In the genomic region with DNA sequence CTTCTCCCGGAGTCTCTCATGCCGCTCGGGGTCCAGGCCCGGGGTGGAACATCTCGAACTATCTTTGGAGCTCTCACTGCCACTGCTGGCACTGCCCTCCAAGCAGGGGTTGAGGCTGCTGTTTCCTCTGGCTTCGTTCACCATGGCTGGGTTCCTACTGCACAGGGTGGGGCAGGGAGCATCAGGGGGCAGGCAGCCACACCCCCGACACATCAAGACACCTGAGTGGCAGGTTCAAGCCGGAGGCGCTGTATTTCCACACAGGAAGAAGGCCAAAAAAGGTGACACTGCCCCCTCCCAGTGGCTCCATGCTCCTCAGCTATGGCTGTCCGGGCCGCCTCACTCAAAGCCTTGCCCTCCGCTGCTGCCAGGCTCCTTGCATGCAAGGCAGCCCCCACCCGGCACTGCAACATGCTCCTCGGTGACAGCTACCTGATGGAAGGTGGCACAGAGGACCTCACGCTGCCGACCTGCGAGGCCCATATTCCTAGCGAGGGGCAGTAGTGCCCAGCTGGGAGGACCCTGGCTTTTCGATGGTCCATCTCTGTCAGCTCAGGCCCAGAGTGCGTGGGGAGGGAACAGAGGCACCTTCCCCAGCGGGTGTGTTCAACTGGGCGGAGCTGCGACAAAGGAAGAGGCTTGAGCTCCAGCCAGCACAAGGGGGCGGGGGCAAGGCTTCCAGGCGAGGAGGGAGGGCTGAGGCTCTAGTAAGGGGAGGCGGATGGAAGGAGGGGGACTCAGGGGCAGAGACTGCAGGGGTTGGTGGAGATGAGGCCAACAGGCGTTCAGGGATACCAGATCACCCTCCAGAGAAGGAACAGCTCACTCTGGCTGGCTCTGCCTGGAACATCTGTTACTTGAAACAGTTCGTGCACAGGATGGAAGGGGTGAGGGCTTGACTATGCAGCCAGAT, we compare ENCODE assay signal across 1 cellular context.
TF ChIP-seq lines count a peak whose summit lies in the region.

No MANE protein-coding gene starts in this region.

TF ChIP-seq in HepG2, 621 proteins besides CTCF, POLR2A, EP300 and RAD21 (continued from another document):
- TF ChIP-seq, protein P1, sequence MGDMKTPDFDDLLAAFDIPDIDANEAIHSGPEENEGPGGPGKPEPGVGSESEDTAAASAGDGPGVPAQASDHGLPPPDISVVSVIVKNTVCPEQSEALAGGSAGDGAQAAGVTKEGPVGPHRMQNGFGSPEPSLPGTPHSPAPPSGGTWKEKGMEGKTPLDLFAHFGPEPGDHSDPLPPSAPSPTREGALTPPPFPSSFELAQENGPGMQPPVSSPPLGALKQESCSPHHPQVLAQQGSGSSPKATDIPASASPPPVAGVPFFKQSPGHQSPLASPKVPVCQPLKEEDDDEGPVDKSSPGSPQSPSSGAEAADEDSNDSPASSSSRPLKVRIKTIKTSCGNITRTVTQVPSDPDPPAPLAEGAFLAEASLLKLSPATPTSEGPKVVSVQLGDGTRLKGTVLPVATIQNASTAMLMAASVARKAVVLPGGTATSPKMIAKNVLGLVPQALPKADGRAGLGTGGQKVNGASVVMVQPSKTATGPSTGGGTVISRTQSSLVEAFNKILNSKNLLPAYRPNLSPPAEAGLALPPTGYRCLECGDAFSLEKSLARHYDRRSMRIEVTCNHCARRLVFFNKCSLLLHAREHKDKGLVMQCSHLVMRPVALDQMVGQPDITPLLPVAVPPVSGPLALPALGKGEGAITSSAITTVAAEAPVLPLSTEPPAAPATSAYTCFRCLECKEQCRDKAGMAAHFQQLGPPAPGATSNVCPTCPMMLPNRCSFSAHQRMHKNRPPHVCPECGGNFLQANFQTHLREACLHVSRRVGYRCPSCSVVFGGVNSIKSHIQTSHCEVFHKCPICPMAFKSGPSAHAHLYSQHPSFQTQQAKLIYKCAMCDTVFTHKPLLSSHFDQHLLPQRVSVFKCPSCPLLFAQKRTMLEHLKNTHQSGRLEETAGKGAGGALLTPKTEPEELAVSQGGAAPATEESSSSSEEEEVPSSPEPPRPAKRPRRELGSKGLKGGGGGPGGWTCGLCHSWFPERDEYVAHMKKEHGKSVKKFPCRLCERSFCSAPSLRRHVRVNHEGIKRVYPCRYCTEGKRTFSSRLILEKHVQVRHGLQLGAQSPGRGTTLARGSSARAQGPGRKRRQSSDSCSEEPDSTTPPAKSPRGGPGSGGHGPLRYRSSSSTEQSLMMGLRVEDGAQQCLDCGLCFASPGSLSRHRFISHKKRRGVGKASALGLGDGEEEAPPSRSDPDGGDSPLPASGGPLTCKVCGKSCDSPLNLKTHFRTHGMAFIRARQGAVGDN (CRISPR knock-in tag; IDR thresholded peaks at IDR 0.05): peak; percentile 74
- TF ChIP-seq ZNF24 (IDR thresholded peaks at IDR 0.05): no peak
- TF ChIP-seq ZNF274 (CRISPR knock-in tag; IDR thresholded peaks at IDR 0.05): peak; percentile 41; the same call in 1 of the 2 replicates
- TF ChIP-seq SP5 (CRISPR knock-in tag; IDR thresholded peaks at IDR 0.05; ENCODE audit: borderline replicate concordance, low read depth): peak; percentile 70; the same call in 1 of the 2 replicates
- TF ChIP-seq ZNF619 (CRISPR knock-in tag; IDR thresholded peaks at IDR 0.05): 0 out of 2 replicates have a peak, but pooled peaks have one; percentile 28
- TF ChIP-seq NFE2L1 (CRISPR knock-in tag; IDR thresholded peaks at IDR 0.05; ENCODE audit: borderline replicate concordance): peak; percentile 27; the same call in 1 of the 2 replicates
- TF ChIP-seq AGO2 (optimal IDR thresholded peaks at IDR 0.05; ENCODE audit: low read depth, low read length): peak; percentile 89
- no peak for TF ChIP-seq HNF4G (IDR thresholded peaks at IDR 0.05; ENCODE audit: borderline replicate concordance, low read depth, low read length)
- TF ChIP-seq HNF4G (CRISPR knock-in tag; IDR thresholded peaks at IDR 0.05; ENCODE audit: borderline replicate concordance, low read depth): 0 out of 2 replicates have a peak, but pooled peaks have one; percentile 37
- TF ChIP-seq POLR2AphosphoS5 (IDR thresholded peaks at IDR 0.05; ENCODE audit: low read depth, low read length): peak; percentile 33; the same call in 1 of the 2 replicates
- TF ChIP-seq TAF1 (CRISPR knock-in tag; IDR thresholded peaks at IDR 0.05): peak; percentile 16; the same call in 1 of the 2 replicates
- TF ChIP-seq MAFK (conservative IDR thresholded peaks at IDR 0.05 in 1 of 2, IDR thresholded peaks at IDR 0.05 in 1 of 2; ENCODE audit: low read length in 2 of 2): no peak
- TF ChIP-seq SRF (IDR thresholded peaks at IDR 0.05; ENCODE audit: low read depth, low read length): peak; percentile 74; the same call in 1 of the 2 replicates
- peak; percentile 84; the same call in 1 of the 2 replicates for TF ChIP-seq NR2C2 (CRISPR knock-in tag; IDR thresholded peaks at IDR 0.05; ENCODE audit: borderline replicate concordance)
- peak; percentile 1; the same call in 1 of the 2 replicates for TF ChIP-seq HOXA3 (CRISPR knock-in tag; IDR thresholded peaks at IDR 0.05)
- TF ChIP-seq CBX1 (IDR thresholded peaks at IDR 0.05; ENCODE audit: low read depth): peak; percentile 29
- no peak for TF ChIP-seq KDM5A (IDR thresholded peaks at IDR 0.05; ENCODE audit: borderline replicate concordance, low read length)
- TF ChIP-seq, protein P2, sequence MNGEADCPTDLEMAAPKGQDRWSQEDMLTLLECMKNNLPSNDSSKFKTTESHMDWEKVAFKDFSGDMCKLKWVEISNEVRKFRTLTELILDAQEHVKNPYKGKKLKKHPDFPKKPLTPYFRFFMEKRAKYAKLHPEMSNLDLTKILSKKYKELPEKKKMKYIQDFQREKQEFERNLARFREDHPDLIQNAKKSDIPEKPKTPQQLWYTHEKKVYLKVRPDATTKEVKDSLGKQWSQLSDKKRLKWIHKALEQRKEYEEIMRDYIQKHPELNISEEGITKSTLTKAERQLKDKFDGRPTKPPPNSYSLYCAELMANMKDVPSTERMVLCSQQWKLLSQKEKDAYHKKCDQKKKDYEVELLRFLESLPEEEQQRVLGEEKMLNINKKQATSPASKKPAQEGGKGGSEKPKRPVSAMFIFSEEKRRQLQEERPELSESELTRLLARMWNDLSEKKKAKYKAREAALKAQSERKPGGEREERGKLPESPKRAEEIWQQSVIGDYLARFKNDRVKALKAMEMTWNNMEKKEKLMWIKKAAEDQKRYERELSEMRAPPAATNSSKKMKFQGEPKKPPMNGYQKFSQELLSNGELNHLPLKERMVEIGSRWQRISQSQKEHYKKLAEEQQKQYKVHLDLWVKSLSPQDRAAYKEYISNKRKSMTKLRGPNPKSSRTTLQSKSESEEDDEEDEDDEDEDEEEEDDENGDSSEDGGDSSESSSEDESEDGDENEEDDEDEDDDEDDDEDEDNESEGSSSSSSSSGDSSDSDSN (CRISPR knock-in tag; IDR thresholded peaks at IDR 0.05): peak; percentile 52; the same call in 1 of the 2 replicates
- TF ChIP-seq PITX1 (CRISPR knock-in tag; IDR thresholded peaks at IDR 0.05): 0 out of 2 replicates have a peak, but pooled peaks have one; percentile 22
- TF ChIP-seq, protein P3, sequence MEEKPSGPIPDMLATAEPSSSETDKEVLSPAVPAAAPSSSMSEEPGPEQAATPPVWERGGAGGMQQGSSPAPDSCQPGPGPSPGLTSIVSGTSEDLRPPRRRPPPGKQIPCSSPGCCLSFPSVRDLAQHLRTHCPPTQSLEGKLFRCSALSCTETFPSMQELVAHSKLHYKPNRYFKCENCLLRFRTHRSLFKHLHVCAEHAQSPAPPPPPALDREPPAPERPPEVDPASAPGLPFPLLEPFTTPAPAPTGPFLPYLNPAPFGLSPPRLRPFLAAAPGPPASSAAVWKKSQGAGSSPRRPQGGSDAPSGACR (CRISPR knock-in tag; IDR thresholded peaks at IDR 0.05): 0 out of 2 replicates have a peak, but pooled peaks have one; percentile 35
- TF ChIP-seq SPEN (CRISPR knock-in tag; IDR thresholded peaks at IDR 0.05; ENCODE audit: low read depth): peak; percentile 23; the same call in 1 of the 2 replicates
- TF ChIP-seq MXD4 (CRISPR knock-in tag; IDR thresholded peaks at IDR 0.05): 0 out of 2 replicates have a peak, but pooled peaks have one; percentile 12
- no peak for TF ChIP-seq ZFP1 (CRISPR knock-in tag; IDR thresholded peaks at IDR 0.05)
- TF ChIP-seq, protein P4, sequence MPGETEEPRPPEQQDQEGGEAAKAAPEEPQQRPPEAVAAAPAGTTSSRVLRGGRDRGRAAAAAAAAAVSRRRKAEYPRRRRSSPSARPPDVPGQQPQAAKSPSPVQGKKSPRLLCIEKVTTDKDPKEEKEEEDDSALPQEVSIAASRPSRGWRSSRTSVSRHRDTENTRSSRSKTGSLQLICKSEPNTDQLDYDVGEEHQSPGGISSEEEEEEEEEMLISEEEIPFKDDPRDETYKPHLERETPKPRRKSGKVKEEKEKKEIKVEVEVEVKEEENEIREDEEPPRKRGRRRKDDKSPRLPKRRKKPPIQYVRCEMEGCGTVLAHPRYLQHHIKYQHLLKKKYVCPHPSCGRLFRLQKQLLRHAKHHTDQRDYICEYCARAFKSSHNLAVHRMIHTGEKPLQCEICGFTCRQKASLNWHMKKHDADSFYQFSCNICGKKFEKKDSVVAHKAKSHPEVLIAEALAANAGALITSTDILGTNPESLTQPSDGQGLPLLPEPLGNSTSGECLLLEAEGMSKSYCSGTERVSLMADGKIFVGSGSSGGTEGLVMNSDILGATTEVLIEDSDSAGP (CRISPR knock-in tag; IDR thresholded peaks at IDR 0.05; ENCODE audit: borderline replicate concordance): peak; percentile 79; the same call in 1 of the 2 replicates
- 0 out of 2 replicates have a peak, but pooled peaks have one; percentile 29 for TF ChIP-seq TGIF2 (CRISPR knock-in tag; IDR thresholded peaks at IDR 0.05)
- peak; percentile 13; the same call in 1 of the 2 replicates for TF ChIP-seq GABPA (IDR thresholded peaks at IDR 0.05; ENCODE audit: low read depth, low read length)
- 0 out of 2 replicates have a peak, but pooled peaks have one; percentile 41 for TF ChIP-seq GABPA (CRISPR knock-in tag; IDR thresholded peaks at IDR 0.05; ENCODE audit: low read depth)
- TF ChIP-seq ZFP41 (CRISPR knock-in tag; IDR thresholded peaks at IDR 0.05; ENCODE audit: borderline replicate concordance): no peak
- peak; percentile 13; the same call in 1 of the 2 replicates for TF ChIP-seq KDM2A (CRISPR knock-in tag; IDR thresholded peaks at IDR 0.05; ENCODE audit: borderline replicate concordance, low read depth)
- no peak for TF ChIP-seq ELF3 (CRISPR knock-in tag; IDR thresholded peaks at IDR 0.05)
- no peak for TF ChIP-seq HOXA7 (CRISPR knock-in tag; IDR thresholded peaks at IDR 0.05)
- peak; percentile 27; the same call in 1 of the 2 replicates for TF ChIP-seq ZFX (CRISPR knock-in tag; IDR thresholded peaks at IDR 0.05; ENCODE audit: low read depth)
- no peak for TF ChIP-seq ZMAT3 (CRISPR knock-in tag; conservative IDR thresholded peaks at IDR 0.05)
- TF ChIP-seq, protein P5, sequence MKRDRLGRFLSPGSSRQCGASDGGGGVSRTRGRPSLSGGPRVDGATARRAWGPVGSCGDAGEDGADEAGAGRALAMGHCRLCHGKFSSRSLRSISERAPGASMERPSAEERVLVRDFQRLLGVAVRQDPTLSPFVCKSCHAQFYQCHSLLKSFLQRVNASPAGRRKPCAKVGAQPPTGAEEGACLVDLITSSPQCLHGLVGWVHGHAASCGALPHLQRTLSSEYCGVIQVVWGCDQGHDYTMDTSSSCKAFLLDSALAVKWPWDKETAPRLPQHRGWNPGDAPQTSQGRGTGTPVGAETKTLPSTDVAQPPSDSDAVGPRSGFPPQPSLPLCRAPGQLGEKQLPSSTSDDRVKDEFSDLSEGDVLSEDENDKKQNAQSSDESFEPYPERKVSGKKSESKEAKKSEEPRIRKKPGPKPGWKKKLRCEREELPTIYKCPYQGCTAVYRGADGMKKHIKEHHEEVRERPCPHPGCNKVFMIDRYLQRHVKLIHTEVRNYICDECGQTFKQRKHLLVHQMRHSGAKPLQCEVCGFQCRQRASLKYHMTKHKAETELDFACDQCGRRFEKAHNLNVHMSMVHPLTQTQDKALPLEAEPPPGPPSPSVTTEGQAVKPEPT (CRISPR knock-in tag; IDR thresholded peaks at IDR 0.05; ENCODE audit: low read depth): 0 out of 2 replicates have a peak, but pooled peaks have one; percentile 7
- 0 out of 2 replicates have a peak, but pooled peaks have one; percentile 11 for TF ChIP-seq MTA1 (CRISPR knock-in tag; IDR thresholded peaks at IDR 0.05; ENCODE audit: borderline replicate concordance)
- 0 out of 2 replicates have a peak, but pooled peaks have one; percentile 34 for TF ChIP-seq ZNF598 (CRISPR knock-in tag; IDR thresholded peaks at IDR 0.05; ENCODE audit: borderline replicate concordance)
- 0 out of 2 replicates have a peak, but pooled peaks have one; percentile 14 for TF ChIP-seq KDM6A (CRISPR knock-in tag; IDR thresholded peaks at IDR 0.05; ENCODE audit: low read depth)
- TF ChIP-seq SAP130 (CRISPR knock-in tag; IDR thresholded peaks at IDR 0.05; ENCODE audit: low read depth): peak; percentile 56; the same call in 1 of the 2 replicates
- 0 out of 2 replicates have a peak, but pooled peaks have one; percentile 33 for TF ChIP-seq HNRNPL (IDR thresholded peaks at IDR 0.05; ENCODE audit: low read depth, low read length)
- TF ChIP-seq NR2F6 (IDR thresholded peaks at IDR 0.05): no peak
- peak; percentile 12; the same call in 1 of the 2 replicates for TF ChIP-seq NR2F6 (CRISPR knock-in tag; IDR thresholded peaks at IDR 0.05)
- TF ChIP-seq RXRB (CRISPR knock-in tag; IDR thresholded peaks at IDR 0.05; ENCODE audit: borderline replicate concordance): peak; percentile 22; the same call in 1 of the 2 replicates
- no peak for TF ChIP-seq ZBTB42 (CRISPR knock-in tag; IDR thresholded peaks at IDR 0.05)
- TF ChIP-seq ZNF350 (CRISPR knock-in tag; IDR thresholded peaks at IDR 0.05; ENCODE audit: borderline replicate concordance, low read depth): peak; percentile 54; the same call in 1 of the 2 replicates
- peak; percentile 36; the same call in 1 of the 2 replicates for TF ChIP-seq GFI1 (CRISPR knock-in tag; IDR thresholded peaks at IDR 0.05; ENCODE audit: borderline replicate concordance)
TF ChIP-seq in HepG2: peak in this region for 53.
